Comparison of ENCODE assay signal across 27 cellular contexts in the genomic region with DNA sequence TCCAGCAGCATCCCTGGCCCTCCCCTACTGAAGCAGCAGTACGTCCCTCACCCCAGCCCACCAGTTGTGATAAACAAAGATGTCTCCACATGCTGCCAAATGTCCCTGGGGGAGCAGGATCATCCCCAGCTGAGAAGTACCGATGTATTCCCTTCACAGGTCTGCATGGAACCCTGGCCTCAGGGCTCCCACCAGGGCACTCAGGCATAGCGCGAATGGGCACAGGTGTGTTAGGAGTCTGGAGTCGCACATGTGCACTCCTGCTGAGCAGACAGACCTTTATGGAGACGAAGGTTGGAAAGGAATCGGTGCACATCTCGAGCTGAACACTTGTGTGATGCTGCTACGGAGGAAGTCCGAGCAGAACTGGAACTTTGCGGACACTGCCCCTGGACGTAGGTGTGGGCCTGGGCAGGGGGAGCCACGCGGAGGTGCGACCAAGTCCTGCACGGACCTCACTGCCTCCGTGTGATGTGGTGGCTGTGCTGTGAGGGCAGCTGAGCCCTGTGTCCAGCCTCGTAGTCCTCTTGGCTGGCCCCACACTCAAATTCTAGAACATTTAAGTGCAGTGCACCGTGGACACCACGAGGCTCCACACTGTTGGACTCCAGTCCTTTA. TPM values are rescaled to one million over a fixed set of nuclear protein-coding genes. Genes with fewer than 3 reads are reported as not detected.
"Had no signal": no experiment of that assay in that cellular context is flagged by ENCODE, and none has a peak within 500 bp of the region (broad histone marks: within the 10 kb centered on the region; RNA-seq: fewer than 3 reads in every experiment).

No MANE protein-coding gene starts in this region.

- H3K27ac ChIP-seq: adrenal gland, body of pancreas, esophagus muscularis mucosa, foreskin keratinocyte, heart right ventricle, left ventricle myocardium inferior, psoas muscle, suprapubic skin, tibial artery had no signal

- H3K36me3 ChIP-seq: adrenal gland, esophagus muscularis mucosa, heart right ventricle, left ventricle myocardium inferior, suprapubic skin, tibial artery had no signal

- H3K27me3 Mint-ChIP-seq: activated CD4-positive, alpha-beta memory T cell treated with anti-CD3 and anti-CD28 coated beads, Interleukin-2, amount 10 ng/mL, durations not matched to agents 7 days and 5 days; activated CD4-positive, alpha-beta T cell treated with anti-CD3 and anti-CD28 coated beads, Interleukin-2, amount 10 ng/mL, durations not matched to agents 7 days and 5 days had no signal

- H3K27me3 ChIP-seq: adrenal gland, body of pancreas, foreskin keratinocyte, suprapubic skin had no signal

- H3K9me3 ChIP-seq: adrenal gland, body of pancreas, esophagus muscularis mucosa, heart right ventricle, left ventricle myocardium inferior, psoas muscle, suprapubic skin, tibial artery had no signal

- H3K4me3 ChIP-seq: adrenal gland, body of pancreas, esophagus muscularis mucosa, heart right ventricle, left ventricle myocardium inferior, psoas muscle, smooth muscle cell, suprapubic skin, tibial artery had no signal

- H3K9me3 Mint-ChIP-seq: activated CD4-positive, alpha-beta memory T cell treated with anti-CD3 and anti-CD28 coated beads, Interleukin-2, amount 10 ng/mL, durations not matched to agents 7 days and 5 days; activated CD4-positive, alpha-beta T cell treated with anti-CD3 and anti-CD28 coated beads, Interleukin-2, amount 10 ng/mL, durations not matched to agents 7 days and 5 days; activated naive CD4-positive, alpha-beta T cell treated with anti-CD3 and anti-CD28 coated beads, Interleukin-2, amount 50 U/mL, for 72 hours; nephron progenitor cell had no signal

- H3K4me2 ChIP-seq: smooth muscle cell had no signal

- H3K27ac Mint-ChIP-seq: activated CD4-positive, alpha-beta memory T cell treated with anti-CD3 and anti-CD28 coated beads, Interleukin-2, amount 10 ng/mL, durations not matched to agents 7 days and 5 days; activated CD4-positive, alpha-beta T cell treated with anti-CD3 and anti-CD28 coated beads, Interleukin-2, amount 10 ng/mL, durations not matched to agents 7 days and 5 days; nephron progenitor cell had no signal

- H3K9ac ChIP-seq: parathyroid adenoma had no signal

- ATAC-seq: activated naive CD4-positive, alpha-beta T cell treated with anti-CD3 and anti-CD28 coated beads, Interleukin-2, amount 50 U/mL, for 72 hours; body of pancreas; foreskin keratinocyte; heart right ventricle; psoas muscle had no signal

- H3K4me3 Mint-ChIP-seq: activated CD4-positive, alpha-beta memory T cell treated with anti-CD3 and anti-CD28 coated beads, Interleukin-2, amount 10 ng/mL, durations not matched to agents 7 days and 5 days; activated CD4-positive, alpha-beta T cell treated with anti-CD3 and anti-CD28 coated beads, Interleukin-2, amount 10 ng/mL, durations not matched to agents 7 days and 5 days; nephron progenitor cell had no signal

- DNase-seq: activated CD4-positive, alpha-beta memory T cell treated with anti-CD3 and anti-CD28 coated beads, Interleukin-2, amount 10 ng/mL, durations not matched to agents 7 days and 5 days; activated CD4-positive, alpha-beta T cell treated with anti-CD3 and anti-CD28 coated beads for 1 hour; activated CD4-positive, alpha-beta T cell treated with anti-CD3 and anti-CD28 coated beads, Interleukin-2, amount 10 ng/mL, durations not matched to agents 7 days and 5 days; activated CD8-positive, alpha-beta memory T cell treated with anti-CD3 and anti-CD28 coated beads, Interleukin-2, amount 50 U/mL, for 48 hours; activated naive CD4-positive, alpha-beta T cell; activated T-cell treated with anti-CD3 and anti-CD28 coated beads, Interleukin-2, amount 50 U/mL, for 48 hours; body of pancreas; dermis blood vessel endothelial cell; effector CD4-positive, alpha-beta T cell; foreskin keratinocyte; heart right ventricle; left ventricle myocardium inferior; nephron progenitor cell; occipital lobe; psoas muscle; stimulated activated CD4-positive, alpha-beta T cell treated with anti-CD3 and anti-CD28 coated beads, Interleukin-15, amount 100 ng/mL, for 24 hours; stimulated activated CD4-positive, alpha-beta T cell treated with anti-CD3 and anti-CD28 coated beads, Interleukin-2, amount 100 ng/mL, for 24 hours; stimulated activated naive CD4-positive, alpha-beta T cell; T-helper 2 cell; tibial artery had no signal

- H3K79me2 ChIP-seq: parathyroid adenoma had no signal

RNA-seq across cellular contexts. Expression of a gene that starts 43.5 kb away (rescaled TPM):
- total RNA-seq: activated CD4-positive, alpha-beta memory T cell treated with anti-CD3 and anti-CD28 coated beads, Interleukin-2, amount 10 ng/mL, durations not matched to agents 7 days and 5 days; activated CD4-positive, alpha-beta T cell treated with anti-CD3 and anti-CD28 coated beads, Interleukin-2, amount 10 ng/mL, durations not matched to agents 7 days and 5 days; dermis blood vessel endothelial cell; left ventricle myocardium inferior; lung microvascular endothelial cell; smooth muscle cell had no signal

RNA-seq across cellular contexts. Expression of a gene that starts 48.8 kb away (rescaled TPM):
- total RNA-seq: dermis blood vessel endothelial cell, foreskin keratinocyte, left ventricle myocardium inferior, lung microvascular endothelial cell, occipital lobe, smooth muscle cell had no signal
- polyA plus RNA-seq: foreskin keratinocyte, smooth muscle cell had no signal

RNA-seq across cellular contexts. Expression of a gene that starts 56.7 kb away (rescaled TPM):
- total RNA-seq: dermis blood vessel endothelial cell, esophagus muscularis mucosa, foreskin keratinocyte, left ventricle myocardium inferior, lung microvascular endothelial cell, occipital lobe, smooth muscle cell had no signal
- polyA plus RNA-seq: foreskin keratinocyte, psoas muscle, smooth muscle cell had no signal
